Comparison of ENCODE assay signal across 1 cellular context in genomic region chr10:124671486-124672075, GRCh38.
TF ChIP-seq lines count a peak whose summit lies in the region.

No MANE protein-coding gene starts in this region.

TF ChIP-seq in K562, 482 proteins besides CTCF, POLR2A, EP300 and RAD21 (continued from another document and continues in another):
- TF ChIP-seq ZBTB34 (CRISPR knock-in tag; IDR thresholded peaks at IDR 0.05) (no peak), BMI1 (IDR thresholded peaks at IDR 0.05; ENCODE audit: low read length) (no peak), HSF4 (CRISPR knock-in tag; IDR thresholded peaks at IDR 0.05; ENCODE audit: borderline replicate concordance) (no peak), TRIM25 (IDR thresholded peaks at IDR 0.05; ENCODE audit: borderline replicate concordance) (no peak), DLX4 (CRISPR knock-in tag; IDR thresholded peaks at IDR 0.05) (no peak), CBX5 (IDR thresholded peaks at IDR 0.05; ENCODE audit: borderline replicate concordance, low read depth) (no peak), ARID4B (CRISPR knock-in tag; IDR thresholded peaks at IDR 0.05) (no peak), HMBOX1 (IDR thresholded peaks at IDR 0.05) (no peak), SMARCA4 (IDR thresholded peaks at IDR 0.05) (no peak), POLR3G (IDR thresholded peaks at IDR 0.05; ENCODE audit: extremely low read depth, insufficient read length, insufficient replicate concordance) (no peak), ZNF785 (CRISPR knock-in tag; IDR thresholded peaks at IDR 0.05) (no peak), ZBED1 (IDR thresholded peaks at IDR 0.05) (no peak), ZNF133 (CRISPR knock-in tag; IDR thresholded peaks at IDR 0.05) (no peak), JUN (IDR thresholded peaks at IDR 0.05; ENCODE audit: borderline replicate concordance, low read depth, low read length) (no peak), JUN (CRISPR knock-in tag; IDR thresholded peaks at IDR 0.05; ENCODE audit: borderline replicate concordance) (no peak), NR0B1 (IDR thresholded peaks at IDR 0.05; ENCODE audit: partially characterized antibody) (no peak), ZBTB2 (IDR thresholded peaks at IDR 0.05) (no peak), SNRNP70 (optimal IDR thresholded peaks at IDR 0.05; ENCODE audit: low read depth, low read length) (no peak), PHB2 (IDR thresholded peaks at IDR 0.05; ENCODE audit: low read depth) (no peak), ZNF311 (CRISPR knock-in tag; IDR thresholded peaks at IDR 0.05) (no peak), ATF1 (CRISPR knock-in tag; IDR thresholded peaks at IDR 0.05) (no peak), ATF1 (tag; IDR thresholded peaks at IDR 0.05) (no peak; the same call in 1 of the 2 replicates), ZNF76 (CRISPR knock-in tag; IDR thresholded peaks at IDR 0.05; ENCODE audit: borderline replicate concordance) (no peak), ZNF79 (CRISPR knock-in tag; IDR thresholded peaks at IDR 0.05; ENCODE audit: low read depth) (no peak), ZMIZ1 (IDR thresholded peaks at IDR 0.05; ENCODE audit: low read depth in 2 of 2, low read length in 2 of 2) (no peak), GTF2E2 (tag; IDR thresholded peaks at IDR 0.05) (no peak), E4F1 (CRISPR knock-in tag; IDR thresholded peaks at IDR 0.05; ENCODE audit: borderline replicate concordance) (no peak), REST (CRISPR knock-in tag; IDR thresholded peaks at IDR 0.05; ENCODE audit: low read depth) (no peak), XRCC5 (IDR thresholded peaks at IDR 0.05; ENCODE audit: low read depth, low read length) (no peak)
